In genomic region chr11:117059611-117060010, GRCh38 we compare ENCODE assay signal across 17 cellular contexts.
"Had no signal": no experiment of that assay in that cellular context is flagged by ENCODE, and none has a peak within 500 bp of the region (broad histone marks: within the 10 kb centered on the region; RNA-seq: fewer than 3 reads in every experiment).

No MANE protein-coding gene starts in this region.

- H3K27ac Mint-ChIP-seq: stimulated activated naive B cell treated with anti-CD40 and anti-IgM and Interleukin-4, amounts not matched to agents 10 μg/mL and 1 μg/mL and 100 μg/mL, for 72 hours had no signal

- H3K27me3 Mint-ChIP-seq: brain; dendritic cell treated with granulocyte-macrophage colony-stimulating factor and Interleukin-4, amounts not matched to agents 40 ng/mL and 50 ng/mL, for 4 days; naive thymus-derived CD8-positive, alpha-beta T cell; stimulated activated naive B cell treated with anti-CD40 and anti-IgM and Interleukin-4, amounts not matched to agents 10 μg/mL and 1 μg/mL and 100 μg/mL, for 72 hours had no signal

- H3K9me3 ChIP-seq: esophagus squamous epithelium, spleen, suprapubic skin, upper lobe of right lung had no signal

- H3K9me3 Mint-ChIP-seq: brain; dendritic cell treated with granulocyte-macrophage colony-stimulating factor and Interleukin-4, amounts not matched to agents 40 ng/mL and 50 ng/mL, for 4 days; immature natural killer cell; naive thymus-derived CD8-positive, alpha-beta T cell; stimulated activated naive B cell treated with anti-CD40 and anti-IgM and Interleukin-4, amounts not matched to agents 10 μg/mL and 1 μg/mL and 100 μg/mL, for 72 hours had no signal

- H3K4me3 Mint-ChIP-seq: brain; dendritic cell treated with granulocyte-macrophage colony-stimulating factor and Interleukin-4, amounts not matched to agents 40 ng/mL and 50 ng/mL, for 4 days; immature natural killer cell; stimulated activated naive B cell treated with anti-CD40 and anti-IgM and Interleukin-4, amounts not matched to agents 10 μg/mL and 1 μg/mL and 100 μg/mL, for 72 hours had no signal

- H3K27ac ChIP-seq: spleen, suprapubic skin, upper lobe of right lung had no signal

- DNase-seq: activated CD4-positive, alpha-beta T cell treated with anti-CD3 and anti-CD28 coated beads, Interleukin-2, amount 50 U/mL, for 4 hours; activated CD4-positive, CD25-positive, alpha-beta regulatory T cell; activated naive CD4-positive, alpha-beta T cell; esophagus squamous epithelium; glutamatergic neuron; immature natural killer cell; left cardiac atrium; naive thymus-derived CD8-positive, alpha-beta T cell; spleen; stimulated activated CD4-positive, alpha-beta T cell treated with anti-CD3 and anti-CD28 coated beads, Interleukin-1b, Interleukin-23, amount 100 ng/mL, for 48 hours; stimulated activated naive B cell treated with anti-CD40 and anti-IgM and Interleukin-4, amounts not matched to agents 10 μg/mL and 1 μg/mL and 100 μg/mL, for 72 hours; upper lobe of right lung had no signal

- ATAC-seq: left cardiac atrium; sciatic nerve; stimulated activated naive B cell treated with anti-CD40 and anti-IgM and Interleukin-4, amounts not matched to agents 10 μg/mL and 1 μg/mL and 100 μg/mL, for 72 hours; upper lobe of right lung had no signal

- H3K4me3 ChIP-seq: esophagus squamous epithelium, lung, spleen, suprapubic skin, upper lobe of right lung had no signal

- H3K27me3 ChIP-seq: esophagus squamous epithelium, spleen, suprapubic skin, upper lobe of right lung had no signal

- H3K36me3 ChIP-seq: esophagus squamous epithelium, suprapubic skin, upper lobe of right lung had no signal
